1 cellular context compared by ENCODE assay signal in the genomic region with DNA sequence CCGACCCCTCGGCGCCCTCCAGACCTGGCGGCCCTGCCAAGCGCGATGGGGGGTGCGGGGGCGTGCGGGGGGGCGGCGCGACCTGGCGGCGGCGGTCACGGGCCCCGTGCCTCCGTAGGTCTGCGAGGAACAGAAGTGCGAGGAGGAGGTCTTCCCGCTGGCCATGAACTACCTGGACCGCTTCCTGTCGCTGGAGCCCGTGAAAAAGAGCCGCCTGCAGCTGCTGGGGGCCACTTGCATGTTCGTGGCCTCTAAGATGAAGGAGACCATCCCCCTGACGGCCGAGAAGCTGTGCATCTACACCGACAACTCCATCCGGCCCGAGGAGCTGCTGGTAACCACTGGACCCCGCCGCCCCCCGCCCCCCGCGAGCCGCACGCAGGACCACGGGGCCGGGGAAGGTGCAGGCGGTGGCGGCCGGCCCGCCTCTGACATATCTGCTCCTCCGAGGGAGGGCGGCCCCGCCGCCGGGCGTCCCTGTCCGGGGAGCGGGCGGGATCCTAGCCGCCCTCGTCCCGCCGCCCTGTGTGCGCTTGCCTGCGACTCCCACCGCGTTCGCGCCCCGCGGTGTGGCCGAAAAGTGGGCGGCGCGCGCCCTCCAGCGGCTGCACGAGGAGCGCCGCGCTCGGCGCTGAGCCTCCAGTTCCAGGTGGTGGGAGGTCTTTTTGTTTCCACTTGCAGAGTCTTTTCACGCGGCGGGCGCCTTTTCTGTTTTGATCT.
TF ChIP-seq lines count a peak whose summit lies in the region.

No MANE protein-coding gene starts in this region.

TF ChIP-seq in HepG2, 621 proteins besides CTCF, POLR2A, EP300 and RAD21 (continued from another document and continues in another):
- no peak for TF ChIP-seq NFAT5 (CRISPR knock-in tag; IDR thresholded peaks at IDR 0.05)
- TF ChIP-seq, protein P1, sequence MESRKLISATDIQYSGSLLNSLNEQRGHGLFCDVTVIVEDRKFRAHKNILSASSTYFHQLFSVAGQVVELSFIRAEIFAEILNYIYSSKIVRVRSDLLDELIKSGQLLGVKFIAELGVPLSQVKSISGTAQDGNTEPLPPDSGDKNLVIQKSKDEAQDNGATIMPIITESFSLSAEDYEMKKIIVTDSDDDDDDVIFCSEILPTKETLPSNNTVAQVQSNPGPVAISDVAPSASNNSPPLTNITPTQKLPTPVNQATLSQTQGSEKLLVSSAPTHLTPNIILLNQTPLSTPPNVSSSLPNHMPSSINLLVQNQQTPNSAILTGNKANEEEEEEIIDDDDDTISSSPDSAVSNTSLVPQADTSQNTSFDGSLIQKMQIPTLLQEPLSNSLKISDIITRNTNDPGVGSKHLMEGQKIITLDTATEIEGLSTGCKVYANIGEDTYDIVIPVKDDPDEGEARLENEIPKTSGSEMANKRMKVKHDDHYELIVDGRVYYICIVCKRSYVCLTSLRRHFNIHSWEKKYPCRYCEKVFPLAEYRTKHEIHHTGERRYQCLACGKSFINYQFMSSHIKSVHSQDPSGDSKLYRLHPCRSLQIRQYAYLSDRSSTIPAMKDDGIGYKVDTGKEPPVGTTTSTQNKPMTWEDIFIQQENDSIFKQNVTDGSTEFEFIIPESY (CRISPR knock-in tag; IDR thresholded peaks at IDR 0.05) = peak; percentile 18; the same call in 1 of the 2 replicates
- peak; percentile 55; the same call in 1 of the 2 replicates for TF ChIP-seq ZNF276 (CRISPR knock-in tag; IDR thresholded peaks at IDR 0.05; ENCODE audit: low read depth)
- peak; percentile 37; the same call in 1 of the 2 replicates for TF ChIP-seq CHCHD3 (CRISPR knock-in tag; IDR thresholded peaks at IDR 0.05)
- TF ChIP-seq HHEX (CRISPR knock-in tag; IDR thresholded peaks at IDR 0.05) = no peak
- no peak for TF ChIP-seq FOSL1 (CRISPR knock-in tag; IDR thresholded peaks at IDR 0.05; ENCODE audit: borderline replicate concordance)
- no peak for TF ChIP-seq ASH2L (IDR thresholded peaks at IDR 0.05; ENCODE audit: insufficient read length, low read depth, low read length)
- no peak for TF ChIP-seq ZSCAN20 (CRISPR knock-in tag; IDR thresholded peaks at IDR 0.05; ENCODE audit: borderline replicate concordance)
- no peak for TF ChIP-seq FOXO4 (CRISPR knock-in tag; conservative IDR thresholded peaks at IDR 0.05)
- TF ChIP-seq ZNF44 (CRISPR knock-in tag; IDR thresholded peaks at IDR 0.05) = no peak
- TF ChIP-seq ZNF468 (CRISPR knock-in tag; IDR thresholded peaks at IDR 0.05) = no peak
- TF ChIP-seq, protein P2, sequence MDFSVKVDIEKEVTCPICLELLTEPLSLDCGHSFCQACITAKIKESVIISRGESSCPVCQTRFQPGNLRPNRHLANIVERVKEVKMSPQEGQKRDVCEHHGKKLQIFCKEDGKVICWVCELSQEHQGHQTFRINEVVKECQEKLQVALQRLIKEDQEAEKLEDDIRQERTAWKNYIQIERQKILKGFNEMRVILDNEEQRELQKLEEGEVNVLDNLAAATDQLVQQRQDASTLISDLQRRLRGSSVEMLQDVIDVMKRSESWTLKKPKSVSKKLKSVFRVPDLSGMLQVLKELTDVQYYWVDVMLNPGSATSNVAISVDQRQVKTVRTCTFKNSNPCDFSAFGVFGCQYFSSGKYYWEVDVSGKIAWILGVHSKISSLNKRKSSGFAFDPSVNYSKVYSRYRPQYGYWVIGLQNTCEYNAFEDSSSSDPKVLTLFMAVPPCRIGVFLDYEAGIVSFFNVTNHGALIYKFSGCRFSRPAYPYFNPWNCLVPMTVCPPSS (IDR thresholded peaks at IDR 0.05) = no peak
- peak; percentile 49; the same call in 1 of the 2 replicates for TF ChIP-seq ESRRA (CRISPR knock-in tag; IDR thresholded peaks at IDR 0.05; ENCODE audit: low read depth)
- TF ChIP-seq KLF9 (CRISPR knock-in tag; IDR thresholded peaks at IDR 0.05; ENCODE audit: low read depth) = no peak
- no peak for TF ChIP-seq TRIM24 (CRISPR knock-in tag; IDR thresholded peaks at IDR 0.05)
- no peak for TF ChIP-seq ZNF17 (CRISPR knock-in tag; IDR thresholded peaks at IDR 0.05)
- 0 out of 2 replicates have a peak, but pooled peaks have one; percentile 27 for TF ChIP-seq RNF2 (conservative IDR thresholded peaks at IDR 0.05; ENCODE audit: low read depth)
- no peak for TF ChIP-seq NR2F1 (CRISPR knock-in tag; IDR thresholded peaks at IDR 0.05)
- TF ChIP-seq, protein P3, sequence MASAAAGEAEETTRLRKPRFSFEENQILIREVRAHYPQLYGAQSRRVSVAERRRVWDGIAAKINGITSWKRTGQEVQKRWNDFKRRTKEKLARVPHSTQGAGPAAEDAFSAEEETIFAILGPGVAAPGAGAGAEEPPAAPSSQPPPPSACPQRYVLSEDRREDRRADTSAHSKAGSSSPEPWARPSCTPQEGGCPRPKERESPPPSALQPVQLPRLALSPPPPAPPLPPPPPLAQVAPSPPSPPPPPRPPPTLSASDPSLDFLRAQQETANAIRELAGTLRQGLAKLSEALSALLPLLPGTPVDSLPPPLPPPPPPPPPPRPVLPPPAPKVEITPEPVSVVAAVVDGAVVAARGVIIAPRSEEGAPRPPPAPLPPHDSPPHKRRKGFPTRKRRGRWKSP (CRISPR knock-in tag; IDR thresholded peaks at IDR 0.05) = peak; percentile 78; the same call in 1 of the 2 replicates
- TF ChIP-seq ZNF253 (CRISPR knock-in tag; IDR thresholded peaks at IDR 0.05; ENCODE audit: borderline replicate concordance) = no peak
- TF ChIP-seq ZNF367 (CRISPR knock-in tag; IDR thresholded peaks at IDR 0.05; ENCODE audit: borderline replicate concordance) = no peak
- peak; percentile 90 for TF ChIP-seq ZBTB7A (CRISPR knock-in tag; IDR thresholded peaks at IDR 0.05)
- no peak for TF ChIP-seq EED (CRISPR knock-in tag; IDR thresholded peaks at IDR 0.05)
- TF ChIP-seq NFYB (CRISPR knock-in tag; IDR thresholded peaks at IDR 0.05) = no peak
- no peak for TF ChIP-seq ATF7 (IDR thresholded peaks at IDR 0.05)
- TF ChIP-seq ATF7 (CRISPR knock-in tag; IDR thresholded peaks at IDR 0.05) = no peak
- TF ChIP-seq, protein P4, sequence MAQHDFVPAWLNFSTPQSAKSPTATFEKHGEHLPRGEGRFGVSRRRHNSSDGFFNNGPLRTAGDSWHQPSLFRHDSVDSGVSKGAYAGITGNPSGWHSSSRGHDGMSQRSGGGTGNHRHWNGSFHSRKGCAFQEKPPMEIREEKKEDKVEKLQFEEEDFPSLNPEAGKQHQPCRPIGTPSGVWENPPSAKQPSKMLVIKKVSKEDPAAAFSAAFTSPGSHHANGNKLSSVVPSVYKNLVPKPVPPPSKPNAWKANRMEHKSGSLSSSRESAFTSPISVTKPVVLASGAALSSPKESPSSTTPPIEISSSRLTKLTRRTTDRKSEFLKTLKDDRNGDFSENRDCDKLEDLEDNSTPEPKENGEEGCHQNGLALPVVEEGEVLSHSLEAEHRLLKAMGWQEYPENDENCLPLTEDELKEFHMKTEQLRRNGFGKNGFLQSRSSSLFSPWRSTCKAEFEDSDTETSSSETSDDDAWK (CRISPR knock-in tag; IDR thresholded peaks at IDR 0.05) = no peak
- no peak for TF ChIP-seq ATM (IDR thresholded peaks at IDR 0.05; ENCODE audit: borderline replicate concordance)
- TF ChIP-seq HMG20A (CRISPR knock-in tag; IDR thresholded peaks at IDR 0.05; ENCODE audit: borderline replicate concordance) = no peak
- no peak for TF ChIP-seq PHF20 (CRISPR knock-in tag; IDR thresholded peaks at IDR 0.05)
- TF ChIP-seq ZNF329 (CRISPR knock-in tag; IDR thresholded peaks at IDR 0.05; ENCODE audit: low read depth) = no peak
- TF ChIP-seq HDAC1 (CRISPR knock-in tag; IDR thresholded peaks at IDR 0.05) = no peak
- peak; percentile 40; the same call in 1 of the 2 replicates for TF ChIP-seq ZNF331 (CRISPR knock-in tag; IDR thresholded peaks at IDR 0.05)
- no peak for TF ChIP-seq FOXA3 (CRISPR knock-in tag; IDR thresholded peaks at IDR 0.05)
- no peak for TF ChIP-seq GABPA (IDR thresholded peaks at IDR 0.05; ENCODE audit: low read depth, low read length)
- no peak for TF ChIP-seq GABPA (CRISPR knock-in tag; IDR thresholded peaks at IDR 0.05; ENCODE audit: low read depth)
- TF ChIP-seq WIZ (CRISPR knock-in tag; IDR thresholded peaks at IDR 0.05) = no peak
- TF ChIP-seq, protein P5, sequence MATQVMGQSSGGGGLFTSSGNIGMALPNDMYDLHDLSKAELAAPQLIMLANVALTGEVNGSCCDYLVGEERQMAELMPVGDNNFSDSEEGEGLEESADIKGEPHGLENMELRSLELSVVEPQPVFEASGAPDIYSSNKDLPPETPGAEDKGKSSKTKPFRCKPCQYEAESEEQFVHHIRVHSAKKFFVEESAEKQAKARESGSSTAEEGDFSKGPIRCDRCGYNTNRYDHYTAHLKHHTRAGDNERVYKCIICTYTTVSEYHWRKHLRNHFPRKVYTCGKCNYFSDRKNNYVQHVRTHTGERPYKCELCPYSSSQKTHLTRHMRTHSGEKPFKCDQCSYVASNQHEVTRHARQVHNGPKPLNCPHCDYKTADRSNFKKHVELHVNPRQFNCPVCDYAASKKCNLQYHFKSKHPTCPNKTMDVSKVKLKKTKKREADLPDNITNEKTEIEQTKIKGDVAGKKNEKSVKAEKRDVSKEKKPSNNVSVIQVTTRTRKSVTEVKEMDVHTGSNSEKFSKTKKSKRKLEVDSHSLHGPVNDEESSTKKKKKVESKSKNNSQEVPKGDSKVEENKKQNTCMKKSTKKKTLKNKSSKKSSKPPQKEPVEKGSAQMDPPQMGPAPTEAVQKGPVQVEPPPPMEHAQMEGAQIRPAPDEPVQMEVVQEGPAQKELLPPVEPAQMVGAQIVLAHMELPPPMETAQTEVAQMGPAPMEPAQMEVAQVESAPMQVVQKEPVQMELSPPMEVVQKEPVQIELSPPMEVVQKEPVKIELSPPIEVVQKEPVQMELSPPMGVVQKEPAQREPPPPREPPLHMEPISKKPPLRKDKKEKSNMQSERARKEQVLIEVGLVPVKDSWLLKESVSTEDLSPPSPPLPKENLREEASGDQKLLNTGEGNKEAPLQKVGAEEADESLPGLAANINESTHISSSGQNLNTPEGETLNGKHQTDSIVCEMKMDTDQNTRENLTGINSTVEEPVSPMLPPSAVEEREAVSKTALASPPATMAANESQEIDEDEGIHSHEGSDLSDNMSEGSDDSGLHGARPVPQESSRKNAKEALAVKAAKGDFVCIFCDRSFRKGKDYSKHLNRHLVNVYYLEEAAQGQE (IDR thresholded peaks at IDR 0.05; ENCODE audit: borderline replicate concordance in 1 of 2, low read depth in 1 of 2, low read length in 2 of 2) = no peak
- no peak for TF ChIP-seq ZNF296 (CRISPR knock-in tag; conservative IDR thresholded peaks at IDR 0.05)
- TF ChIP-seq PLRG1 (conservative IDR thresholded peaks at IDR 0.05) = no peak
- TF ChIP-seq ZNF598 (CRISPR knock-in tag; IDR thresholded peaks at IDR 0.05; ENCODE audit: borderline replicate concordance) = 0 out of 2 replicates have a peak, but pooled peaks have one; percentile 35
- no peak for TF ChIP-seq ZNF337 (CRISPR knock-in tag; IDR thresholded peaks at IDR 0.05; ENCODE audit: borderline replicate concordance, low read depth)
- TF ChIP-seq ZSCAN9 (CRISPR knock-in tag; IDR thresholded peaks at IDR 0.05; ENCODE audit: borderline replicate concordance) = no peak; the same call in 1 of the 2 replicates
- TF ChIP-seq ZNF546 (CRISPR knock-in tag; conservative IDR thresholded peaks at IDR 0.05) = no peak
